In the genomic region with DNA sequence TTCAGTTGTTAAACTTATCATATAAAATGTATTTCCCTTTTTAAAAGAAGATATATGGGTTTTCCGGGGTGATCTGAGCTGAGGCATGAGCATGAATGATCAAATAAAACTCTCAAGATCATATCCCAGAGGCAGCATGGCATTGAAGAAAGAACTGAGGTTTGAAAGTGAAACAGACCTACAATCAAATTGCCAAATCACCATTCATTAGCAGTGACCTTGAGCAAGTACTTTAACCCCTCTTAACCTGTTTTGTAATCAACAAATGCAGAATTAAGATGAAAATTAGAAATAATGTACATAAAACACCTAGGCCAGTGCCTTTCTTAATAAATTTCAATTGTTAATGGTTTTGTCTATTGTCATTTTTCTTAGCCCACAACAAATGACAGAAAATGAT, we compare ENCODE assay signal across 23 cellular contexts.
A peak's percentile ranks its signal among the peaks of the same experiment; 100 is the strongest.
DNase-seq lines count a peak whose midpoint lies in the region; ATAC-seq, FAIRE-seq and TF ChIP-seq lines count a peak whose summit lies in the region.
"Had no signal": no experiment of that assay in that cellular context is flagged by ENCODE, and none has a peak within 500 bp of the region (broad histone marks: within the 10 kb centered on the region; RNA-seq: fewer than 3 reads in every experiment).

No MANE protein-coding gene starts in this region.

- no peak overlapping the region for H3K4me3 Mint-ChIP-seq in natural killer cell
- H3K4me3 Mint-ChIP-seq: activated naive CD8-positive, alpha-beta T cell treated with anti-CD3 and anti-CD28 coated beads for 36 hours; H9 had no signal

- H3K27ac Mint-ChIP-seq in natural killer cell: no peak overlapping the region
- H3K27ac Mint-ChIP-seq: activated naive CD8-positive, alpha-beta T cell treated with anti-CD3 and anti-CD28 coated beads for 36 hours; H9 had no signal

- FAIRE-seq in A549 (lab: Jason Lieb, UNC): no peak

- DNase-seq in A549 (ENCODE audit: low read depth in 1 of 2, low spot score in 1 of 2) (no peak), NOMO-1 treated with dmso at 0.1 percent for 144 hours (lab: John Stamatoyannopoulos, UW; ENCODE audit: unreplicated experiment) (peak; percentile 6), fibroblast of peridontal ligament (ENCODE audit: extremely low read depth) (peak; percentile 26), psoas muscle (no peak), posterior vena cava (ENCODE audit: low spot score) (no peak), natural killer cell (no peak)
- DNase-seq: activated CD4-positive, alpha-beta T cell treated with anti-CD3 and anti-CD28 coated beads, Interleukin-2, amount 50 U/mL, for 4 hours; activated CD4-positive, CD25-positive, alpha-beta regulatory T cell; activated CD8-positive, alpha-beta memory T cell treated with anti-CD3 and anti-CD28 coated beads, Interleukin-2, amount 50 U/mL, for 48 hours; activated naive CD8-positive, alpha-beta T cell treated with anti-CD3 and anti-CD28 coated beads for 36 hours; Caco-2; DMS79; H9; NCI-H1105; NCI-H1930; NCI-H226; NCI-H748 treated with DMSO at 0.1 percent for 48 hours; PC-3; SIG-M5; uterus had no signal

- no peak for TF ChIP-seq CTCF in A549 (IDR thresholded peaks at IDR 0.05)
- TF ChIP-seq CTCF in psoas muscle (IDR thresholded peaks at IDR 0.05): no peak
- no peak for TF ChIP-seq CTCF in natural killer cell (IDR thresholded peaks at IDR 0.05)

- POLR2A ChIA-PET in A549 (lab: Yijun Ruan, JAX): no interaction called here

- CTCF ChIA-PET in A549 (lab: Yijun Ruan, JAX): interaction anchor here (2.0 kb wide), 1 partner anchor 9 kb away, joined by 9 read pairs; no protein-coding TSS in a partner anchor

- no peaks in the 10 kb centered on the region for H3K36me3 Mint-ChIP-seq in natural killer cell
- H3K36me3 Mint-ChIP-seq: activated naive CD8-positive, alpha-beta T cell treated with anti-CD3 and anti-CD28 coated beads for 36 hours had no signal

- no peaks in the 10 kb centered on the region for H3K9me3 Mint-ChIP-seq in natural killer cell
- H3K9me3 Mint-ChIP-seq: activated naive CD8-positive, alpha-beta T cell treated with anti-CD3 and anti-CD28 coated beads for 36 hours; H9 had no signal

- H3K27me3 ChIP-seq in psoas muscle (ENCODE audit: insufficient read depth in 3 of 3, low read length in 2 of 3): no peaks in the 10 kb centered on the region
- H3K27me3 ChIP-seq: BLaER1, uterus had no signal

- H3K4me1 ChIP-seq in A549 (peaks cover 39% of the 10 kb centered on the region), psoas muscle (peaks cover 60% of the 10 kb centered on the region)

- H3K4me1 Mint-ChIP-seq in natural killer cell: peaks cover 0 to 7% of the 10 kb centered on the region in 2 donors

- no peak for TF ChIP-seq EP300 in A549 (IDR thresholded peaks at IDR 0.05)

- peaks cover 10 to 16% of the 10 kb centered on the region in 2 donors for H3K27me3 Mint-ChIP-seq in natural killer cell (ENCODE audit: low read depth in 2 of 2)

- H3K27ac ChIP-seq in A549: no peak overlapping the region
- H3K27ac ChIP-seq in psoas muscle: peak overlapping the region; percentile 90
- H3K27ac ChIP-seq: BLaER1 had no signal

- no peak for TF ChIP-seq POLR2A in A549 (IDR thresholded peaks at IDR 0.05; ENCODE audit: low read length)

- 88% methylated on average over 1 of the region's 1 CpG for WGBS in A549 (ENCODE audit: missing lambda C conversion rate)
- WGBS in psoas muscle, 3 donors: 19 to 33% (median 26%) methylated on average over 1 of the region's 1 CpG

- no peaks in the 10 kb centered on the region for H3K9me3 ChIP-seq in A549
- H3K9me3 ChIP-seq in psoas muscle: no peaks in the 10 kb centered on the region
- H3K9me3 ChIP-seq: BLaER1, Caco-2, uterus had no signal

- H3K4me2 ChIP-seq in A549: 0 out of 3 replicates have a peak overlapping the region, but pooled peaks have one; percentile 9
- H3K4me2 ChIP-seq: BLaER1 had no signal

- ATAC-seq in A549 (no peak), psoas muscle (no peak), HG03159 (IDR thresholded peaks at IDR 0.05; ENCODE audit: unreplicated experiment) (no peak), HG03175 (IDR thresholded peaks at IDR 0.05; ENCODE audit: unreplicated experiment) (no peak), natural killer cell (no peak)
- ATAC-seq: PC-3 had no signal

- H3K36me3 ChIP-seq in psoas muscle (ENCODE audit: insufficient read depth in 1 of 2, low read depth in 1 of 2): no peaks in the 10 kb centered on the region
- H3K36me3 ChIP-seq: BLaER1, uterus had no signal

- no peak overlapping the region for H3K4me3 ChIP-seq in A549
- H3K4me3 ChIP-seq in psoas muscle: no peak overlapping the region
- H3K4me3 ChIP-seq: BLaER1, uterus had no signal

- TF ChIP-seq RAD21 in A549 (conservative IDR thresholded peaks at IDR 0.05 in 1 of 2, IDR thresholded peaks at IDR 0.05 in 1 of 2): no peak

- intact Hi-C loops in psoas muscle (cut with DNase I): loop anchor here (5.0 to 10.0 kb wide), 2 partner anchors 70 to 228 kb away; no protein-coding TSS in a partner anchor
- intact Hi-C loops in posterior vena cava (cut with DNase I): no loop called here
- intact Hi-C loops in natural killer cell (cut with micrococcal nuclease): no loop called here

TF ChIP-seq in A549, 52 proteins besides CTCF, POLR2A, EP300 and RAD21:
- TF ChIP-seq EHF (CRISPR knock-in tag; IDR thresholded peaks at IDR 0.05) (no peak), HDAC2 (IDR thresholded peaks at IDR 0.05) (no peak), RFX5 (IDR thresholded peaks at IDR 0.05) (no peak), HEYL (CRISPR knock-in tag; IDR thresholded peaks at IDR 0.05) (no peak), NFE2L2 (conservative IDR thresholded peaks at IDR 0.05; ENCODE audit: low read length) (no peak), JUNB (IDR thresholded peaks at IDR 0.05) (no peak), KDM5A (IDR thresholded peaks at IDR 0.05) (no peak)

Comparison
In these comparisons a context has a peak if more than half of its experiments do, and no peak if none do; other contexts are left out.
1. DNase-seq: peak in NOMO-1 treated with dmso at 0.1 percent for 144 hours (single experiment) and fibroblast of peridontal ligament (single experiment); none in A549 (0 of 2), psoas muscle (0 of 2), posterior vena cava (single experiment) and natural killer cell (single experiment).
2. intact Hi-C loops: an anchor here in psoas muscle (5.0 to 10.0 kb wide); none called in posterior vena cava and natural killer cell.